Comparison of ENCODE assay signal across 9 cellular contexts in the genomic region with DNA sequence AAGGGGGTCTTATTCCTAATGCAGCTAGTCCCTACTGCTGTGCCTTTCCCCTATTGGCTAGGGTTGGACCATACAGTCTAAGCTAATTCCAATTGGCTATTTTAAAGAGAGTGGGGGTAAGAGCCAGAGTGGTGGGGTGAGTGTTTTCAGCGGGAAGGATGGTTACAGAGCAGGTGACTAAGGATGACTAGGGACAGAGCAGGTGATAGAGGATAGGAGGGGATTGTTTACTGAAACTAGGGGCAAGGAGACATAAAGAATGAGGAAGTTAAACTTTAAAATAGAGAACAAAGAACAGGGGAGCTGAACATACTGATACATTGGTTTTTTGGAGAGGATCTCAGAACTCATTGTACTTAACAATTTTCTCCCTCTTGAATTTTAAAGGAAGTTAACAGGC. TPM values are rescaled to one million over a fixed set of nuclear protein-coding genes. Genes with fewer than 3 reads are reported as not detected.
"Had no signal": no experiment of that assay in that cellular context is flagged by ENCODE, and none has a peak within 500 bp of the region (broad histone marks: within the 10 kb centered on the region; RNA-seq: fewer than 3 reads in every experiment).

No MANE protein-coding gene starts in this region.

RNA-seq across cellular contexts. Expression of gene APOL5, which starts 41.6 kb away (rescaled TPM):
- total RNA-seq: activated CD4-positive, alpha-beta memory T cell treated with anti-CD3 and anti-CD28 coated beads for 36 hours; activated T-cell treated with anti-CD3 and anti-CD28 coated beads, Interleukin-2, amount 50 U/mL, for 4 hours; bronchial epithelial cell; M059J; PC-9; Right ventricle myocardium inferior; SK-MEL-5; WTC11 had no signal
- polyA plus RNA-seq: IgD-negative memory B cell had no signal

RNA-seq across cellular contexts. Expression of gene MB, which starts 58.9 kb away (rescaled TPM):
- total RNA-seq: activated CD4-positive, alpha-beta memory T cell treated with anti-CD3 and anti-CD28 coated beads for 36 hours; bronchial epithelial cell; SK-MEL-5 had no signal
- polyA plus RNA-seq: IgD-negative memory B cell had no signal
